8 cellular contexts compared by ENCODE assay signal in genomic region chr13:84137292-84137691, GRCh38.
DNase-seq lines count a peak whose midpoint lies in the region; ATAC-seq and TF ChIP-seq lines count a peak whose summit lies in the region.

No MANE protein-coding gene starts in this region.

- WGBS in trophoblast cell (ENCODE audit: extremely low coverage, insufficient coverage, insufficient read length) = no CpG with 5 or more reads among the region's 2 CpGs

- H3K27ac ChIP-seq in right atrium auricular region (no peak overlapping the region), trophoblast cell (ENCODE audit: low read depth, low read length) (no peak overlapping the region)

- no peaks in the 10 kb centered on the region for H3K27me3 ChIP-seq in right atrium auricular region
- no peaks in the 10 kb centered on the region for H3K27me3 ChIP-seq in trophoblast cell (ENCODE audit: insufficient read depth, low read length)

- no peak overlapping the region for H4K91ac ChIP-seq in trophoblast cell (ENCODE audit: low read depth, low read length)

- H2BK12ac ChIP-seq in trophoblast cell (ENCODE audit: low read length) = no peak overlapping the region

- no peak overlapping the region for H2AK5ac ChIP-seq in trophoblast cell (ENCODE audit: low read length)

- no peaks in the 10 kb centered on the region for H3K9me3 ChIP-seq in T-helper 17 cell (ENCODE audit: control insufficient read depth, low read length, poor library complexity, severe bottlenecking)
- H3K9me3 ChIP-seq in right atrium auricular region = no peaks in the 10 kb centered on the region
- no peaks in the 10 kb centered on the region for H3K9me3 ChIP-seq in trophoblast cell (ENCODE audit: insufficient read depth, low read depth, low read length)

- H4K12ac ChIP-seq in trophoblast cell (ENCODE audit: low read depth, low read length) = no peak overlapping the region

- peak; percentile 99 for ATAC-seq in GM19035 (IDR thresholded peaks at IDR 0.05; ENCODE audit: unreplicated experiment)
- peak; percentile 98 for ATAC-seq in HG03064 (IDR thresholded peaks at IDR 0.05; ENCODE audit: low read depth, unreplicated experiment)
- peak; percentile 99 for ATAC-seq in T-helper 17 cell
- peak; percentile 97 for ATAC-seq in effector memory CD8-positive, alpha-beta T cell (replicated peaks)

- peak overlapping the region; percentile 89 for H3K4me3 Mint-ChIP-seq in T-helper 17 cell
- peak overlapping the region; percentile 44 to 81 for H3K4me3 Mint-ChIP-seq in effector memory CD8-positive, alpha-beta T cell

- no peak overlapping the region for H3K4me2 ChIP-seq in trophoblast cell (ENCODE audit: low read length)

- no peak overlapping the region for H3K4ac ChIP-seq in trophoblast cell (ENCODE audit: low read depth, low read length)

- no peak overlapping the region for H3K23ac ChIP-seq in trophoblast cell (ENCODE audit: low read length)

- no peak overlapping the region for H4K8ac ChIP-seq in trophoblast cell (ENCODE audit: low read depth, low read length)

- H3K4me1 Mint-ChIP-seq in T-helper 17 cell = peaks cover 18% of the 10 kb centered on the region
- peaks cover 14 to 28% of the 10 kb centered on the region in 2 donors for H3K4me1 Mint-ChIP-seq in effector memory CD8-positive, alpha-beta T cell (ENCODE audit: low read depth in 2 of 2)

- H2BK120ac ChIP-seq in trophoblast cell (ENCODE audit: insufficient read depth, low read length, poor library complexity) = no peak overlapping the region

- H3K27ac Mint-ChIP-seq in T-helper 17 cell = peak overlapping the region; percentile 92
- H3K27ac Mint-ChIP-seq in effector memory CD8-positive, alpha-beta T cell = peak overlapping the region; percentile 67 to 93

- H3K79me2 ChIP-seq in trophoblast cell (ENCODE audit: control insufficient read depth, insufficient read depth, low read length, poor library complexity) = no peaks in the 10 kb centered on the region

- no peak for TF ChIP-seq CTCF in right atrium auricular region (IDR thresholded peaks at IDR 0.05)

- no peaks in the 10 kb centered on the region for H3K9me3 Mint-ChIP-seq in effector memory CD8-positive, alpha-beta T cell

- H3K4me1 ChIP-seq in right atrium auricular region = no peaks in the 10 kb centered on the region
- H3K4me1 ChIP-seq in trophoblast cell (ENCODE audit: control insufficient read depth in 1 of 2, insufficient read depth in 2 of 2, low read length in 2 of 2) = no peaks in the 10 kb centered on the region

- no peak overlapping the region for H2BK5ac ChIP-seq in trophoblast cell (ENCODE audit: low read depth, low read length, poor library complexity)

- H2AFZ ChIP-seq in trophoblast cell (ENCODE audit: insufficient read depth, low read length, poor library complexity) = no peak overlapping the region

- DNase-seq in T-helper 17 cell (peak; percentile 19 to 46 (median 26)), right atrium auricular region (ENCODE audit: low spot score) (no peak), NCI-H446 (lab: John Stamatoyannopoulos, UW) (no peak), kidney glomerular epithelial cell (lab: John Stamatoyannopoulos, UW) (no peak), trophoblast cell (no peak)
- peak; percentile 57 to 62 (median 57) for DNase-seq in effector memory CD8-positive, alpha-beta T cell

- H3K27me3 Mint-ChIP-seq in T-helper 17 cell = no peaks in the 10 kb centered on the region
- H3K27me3 Mint-ChIP-seq in effector memory CD8-positive, alpha-beta T cell = no peaks in the 10 kb centered on the region

- H3K36me3 ChIP-seq in right atrium auricular region (no peaks in the 10 kb centered on the region), trophoblast cell (ENCODE audit: control insufficient read depth in 1 of 2, insufficient read depth in 2 of 2, low read length in 2 of 2) (no peaks in the 10 kb centered on the region)

- H3K18ac ChIP-seq in trophoblast cell (ENCODE audit: low read length) = no peak overlapping the region

- H3K4me3 ChIP-seq in right atrium auricular region (no peak overlapping the region), trophoblast cell (ENCODE audit: low read depth, low read length) (no peak overlapping the region)

- no peaks in the 10 kb centered on the region for H3K79me1 ChIP-seq in trophoblast cell (ENCODE audit: low read length)

- H3K14ac ChIP-seq in trophoblast cell (ENCODE audit: low read length) = no peak overlapping the region

- H3K9ac ChIP-seq in trophoblast cell (ENCODE audit: low read length) = no peak overlapping the region

- H3K36me3 Mint-ChIP-seq in T-helper 17 cell (ENCODE audit: low read depth) = peaks cover 4% of the 10 kb centered on the region
- H3K36me3 Mint-ChIP-seq in effector memory CD8-positive, alpha-beta T cell (ENCODE audit: insufficient read depth) = peaks cover 5% of the 10 kb centered on the region

Comparison
In these comparisons a context has a peak if more than half of its experiments do, and no peak if none do; other contexts are left out.
1. DNase-seq: peak in T-helper 17 cell (3 of 3) and effector memory CD8-positive, alpha-beta T cell (3 of 3); none in right atrium auricular region (single experiment), NCI-H446 (0 of 2), kidney glomerular epithelial cell (single experiment) and trophoblast cell (0 of 2).
2. Peak in every context shown above with its lines, with median percentiles within 50 percentile points of each other: ATAC-seq.